18 cellular contexts compared by ENCODE assay signal in the genomic region with DNA sequence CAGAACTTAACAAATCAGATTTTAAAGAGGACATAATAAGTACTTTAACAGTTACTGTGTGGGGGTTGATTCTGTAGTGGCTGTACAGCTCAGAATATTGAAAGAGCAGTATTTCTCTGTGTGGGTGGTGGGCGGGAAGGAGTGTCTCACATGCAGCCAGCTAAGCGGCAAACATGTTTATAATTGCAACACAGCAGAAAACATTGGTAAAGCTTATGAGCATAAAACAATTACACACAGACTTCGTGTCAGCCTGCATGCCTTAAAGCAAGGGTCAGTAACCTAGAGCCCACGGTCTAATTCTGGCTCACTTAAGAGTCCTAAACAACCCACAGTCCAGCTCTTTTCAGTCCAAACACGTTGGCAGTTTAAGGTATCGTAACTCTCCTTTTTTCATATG. TPM values are rescaled to one million over a fixed set of nuclear protein-coding genes. Genes with fewer than 3 reads are reported as not detected.
A peak's percentile ranks its signal among the peaks of the same experiment; 100 is the strongest.
DNase-seq lines count a peak whose midpoint lies in the region; ATAC-seq, FAIRE-seq and TF ChIP-seq lines count a peak whose summit lies in the region.
"Had no signal": no experiment of that assay in that cellular context is flagged by ENCODE, and none has a peak within 500 bp of the region (broad histone marks: within the 10 kb centered on the region; RNA-seq: fewer than 3 reads in every experiment).

No MANE protein-coding gene starts in this region.

- BruUV-seq in HepG2 (replicated peaks; lab: Mats Ljungman, UMichigan) (no TSS peak), K562 (replicated peaks; lab: Mats Ljungman, UMichigan) (no TSS peak)

- no peak overlapping the region for H2BK15ac ChIP-seq in H9 (ENCODE audit: low read depth, low read length)

- H3K79me1 ChIP-seq in H9 (ENCODE audit: insufficient read depth, low read depth, low read length, poor library complexity, severe bottlenecking), result no peaks in the 10 kb centered on the region

- H3K79me2 ChIP-seq in HepG2 (ENCODE audit: insufficient read depth, low read length), result no peaks in the 10 kb centered on the region
- no peaks in the 10 kb centered on the region for H3K79me2 ChIP-seq in K562 (ENCODE audit: control insufficient read depth, insufficient read depth, low read length)
- H3K79me2 ChIP-seq in H9 (ENCODE audit: insufficient read depth, low read length), result no peaks in the 10 kb centered on the region

- no peak overlapping the region for H3K56ac ChIP-seq in H9 (ENCODE audit: insufficient read length, low read depth, low read length)

- H4K5ac ChIP-seq in H9 (ENCODE audit: insufficient read length, low read depth, low read length), result no peak overlapping the region

- no peaks in the 10 kb centered on the region; a peak in 1 of 4 replicates for H3K4me1 Mint-ChIP-seq in H9
- H3K4me1 Mint-ChIP-seq: activated CD8-positive, alpha-beta memory T cell treated with anti-CD3 and anti-CD28 coated beads, Interleukin-2, amount 10 ng/mL, durations not matched to agents 7 days and 5 days; B cell had no signal

- H2BK120ac ChIP-seq in H9 (ENCODE audit: low read depth, low read length, poor library complexity, severe bottlenecking), result no peak overlapping the region

- H3K14ac ChIP-seq in H9 (ENCODE audit: insufficient read depth, low read length), result no peak overlapping the region

- H3K27ac ChIP-seq in liver (ENCODE audit: low read depth in 1 of 2, low read length in 2 of 2) (peak overlapping the region; percentile 36 to 56), HepG2 (ENCODE audit: extremely low read length, insufficient read depth, low read length) (no peak overlapping the region), K562 (ENCODE audit: extremely low read depth, low read depth, low read length) (no peak overlapping the region), H9 (ENCODE audit: insufficient read length, low read depth, low read length) (no peak overlapping the region)
- H3K27ac ChIP-seq: colonic mucosa, neutrophil, SJSA1 had no signal

- CTCF ChIA-PET in HepG2 (lab: Yijun Ruan, JAX; ENCODE audit: low intra/inter-chr PET ratio, low total read pairs), result no interaction called here
- CTCF ChIA-PET in K562 (lab: Yijun Ruan, JAX; ENCODE audit: low intra/inter-chr PET ratio), result no interaction called here

- no peaks in the 10 kb centered on the region for H3K36me3 Mint-ChIP-seq in H9 (ENCODE audit: insufficient read depth in 1 of 3, low read depth in 3 of 3)
- H3K36me3 Mint-ChIP-seq: activated CD8-positive, alpha-beta memory T cell treated with anti-CD3 and anti-CD28 coated beads, Interleukin-2, amount 10 ng/mL, durations not matched to agents 7 days and 5 days; activated naive CD4-positive, alpha-beta T cell treated with anti-CD3 and anti-CD28 coated beads, Interleukin-2, amount 50 U/mL, for 72 hours had no signal

- H4K8ac ChIP-seq in H9 (replicated peaks; ENCODE audit: insufficient read length, low read depth, low read length), result no peak overlapping the region

- H3K4me3 ChIP-seq in liver (ENCODE audit: low read depth in 1 of 3, low read length in 3 of 3) (no peak overlapping the region), HepG2 (replicated peaks in 1 of 3; ENCODE audit: insufficient read depth in 1 of 3, low read depth in 2 of 3, low read length in 3 of 3) (no peak overlapping the region), K562 (no peak overlapping the region)
- H3K4me3 ChIP-seq: colonic mucosa, SJSA1 had no signal

- no peak overlapping the region for H3K27ac Mint-ChIP-seq in H9
- H3K27ac Mint-ChIP-seq: activated CD8-positive, alpha-beta memory T cell treated with anti-CD3 and anti-CD28 coated beads, Interleukin-2, amount 10 ng/mL, durations not matched to agents 7 days and 5 days; activated naive CD4-positive, alpha-beta T cell treated with anti-CD3 and anti-CD28 coated beads, Interleukin-2, amount 50 U/mL, for 72 hours; B cell had no signal

- H2BK20ac ChIP-seq in H9 (ENCODE audit: low read depth, low read length, poor library complexity, severe bottlenecking), result no peak overlapping the region

- H3K4me2 ChIP-seq in HepG2 (ENCODE audit: low read depth, low read length) (no peak overlapping the region), K562 (ENCODE audit: insufficient read depth, low read length) (no peak overlapping the region), H9 (ENCODE audit: insufficient read depth, insufficient read length, low read length) (no peak overlapping the region)

- H3K27me3 ChIP-seq in liver (ENCODE audit: control insufficient read depth in 4 of 4, insufficient read depth in 4 of 4, low read length in 3 of 4) (no peaks in the 10 kb centered on the region), HepG2 (ENCODE audit: control insufficient read depth in 1 of 2, insufficient read depth in 2 of 2, low read length in 2 of 2) (no peaks in the 10 kb centered on the region), K562 (ENCODE audit: control insufficient read depth in 2 of 2, insufficient read depth in 2 of 2, low read length in 2 of 2) (peaks cover 0 to 3% of the 10 kb centered on the region in 2 experiments; a peak in 2 of 5 replicates), H9 (ENCODE audit: insufficient read depth, low read length) (no peaks in the 10 kb centered on the region)
- H3K27me3 ChIP-seq: colonic mucosa had no signal

- intact Hi-C loops in HepG2 (cut with micrococcal nuclease; ENCODE audit: unreplicated experiment) (no loop called here), K562 (cut with micrococcal nuclease) (no loop called here)

- WGBS in liver, result 29% methylated on average over 6 of the region's 6 CpGs
- 3% methylated on average over 6 of the region's 6 CpGs for WGBS in HepG2 (ENCODE audit: low lambda C conversion rate)
- WGBS in K562 (ENCODE audit: insufficient coverage, low coverage, missing lambda C conversion rate), result 2% methylated on average over 6 of the region's 6 CpGs
- WGBS in H9 (ENCODE audit: extremely low coverage, insufficient read length, low lambda C conversion rate), result no CpG with 5 or more reads among the region's 6 CpGs

- H3T11ph ChIP-seq in H9 (ENCODE audit: low read length), result no peak overlapping the region

- no peaks in the 10 kb centered on the region for H3K9me3 Mint-ChIP-seq in H9
- H3K9me3 Mint-ChIP-seq: activated naive CD4-positive, alpha-beta T cell treated with anti-CD3 and anti-CD28 coated beads, Interleukin-2, amount 50 U/mL, for 72 hours had no signal

- in situ Hi-C loops in HepG2 (cut with HindIII; ENCODE audit: extremely low pct_ligation_motif_present, low pct_unique_long_range_greater_than_20kb) (no loop called here), K562 (cut with MboI) (no loop called here)

- H3K9ac ChIP-seq in liver (ENCODE audit: low read depth in 1 of 2, low read length in 2 of 2) (peak overlapping the region in 1 of 2 donors; percentile 51), HepG2 (ENCODE audit: insufficient read depth, low read depth, low read length) (no peak overlapping the region), K562 (ENCODE audit: insufficient read depth in 1 of 2, low read depth in 2 of 2, low read length in 2 of 2) (no peak overlapping the region), H9 (ENCODE audit: extremely low read depth, insufficient read length, low read length) (no peak overlapping the region)

- H2BK12ac ChIP-seq in H9 (ENCODE audit: insufficient read length, low read depth, low read length), result no peak overlapping the region

- no peak for TF ChIP-seq RAD21 in liver (IDR thresholded peaks at IDR 0.05)
- TF ChIP-seq RAD21 in HepG2 (CRISPR knock-in tag; IDR thresholded peaks at IDR 0.05), result no peak
- no peak for TF ChIP-seq RAD21 in K562 (CRISPR knock-in tag; conservative IDR thresholded peaks at IDR 0.05 in 1 of 2, IDR thresholded peaks at IDR 0.05 in 1 of 2)

- H2BK5ac ChIP-seq in H9 (ENCODE audit: insufficient read length, low read length), result no peak overlapping the region

- H3K4me1 ChIP-seq in liver (ENCODE audit: control insufficient read depth in 4 of 4, insufficient read depth in 4 of 4, low read length in 3 of 4), result peaks cover 0 to 24% (median 17%) of the 10 kb centered on the region in 4 donors
- H3K4me1 ChIP-seq in HepG2 (ENCODE audit: insufficient read depth, low read length), result no peaks in the 10 kb centered on the region
- no peaks in the 10 kb centered on the region for H3K4me1 ChIP-seq in K562 (replicated peaks in 1 of 2; ENCODE audit: control insufficient read depth in 2 of 2, insufficient read depth in 2 of 2, low read length in 2 of 2)
- no peaks in the 10 kb centered on the region for H3K4me1 ChIP-seq in H9 (ENCODE audit: insufficient read depth, low read length)
- H3K4me1 ChIP-seq: colonic mucosa, SJSA1 had no signal

- no peak overlapping the region for H3K18ac ChIP-seq in H9 (ENCODE audit: insufficient read length, low read depth, low read length)

- no peaks in the 10 kb centered on the region for H3K9me3 ChIP-seq in liver (ENCODE audit: control insufficient read depth in 4 of 4, low read length in 3 of 4)
- no peaks in the 10 kb centered on the region for H3K9me3 ChIP-seq in HepG2 (ENCODE audit: low read length)
- no peaks in the 10 kb centered on the region for H3K9me3 ChIP-seq in K562 (replicated peaks; ENCODE audit: control insufficient read depth, insufficient read depth, low read depth, low read length)
- no peaks in the 10 kb centered on the region for H3K9me3 ChIP-seq in H9 (ENCODE audit: control insufficient read depth, low read depth, low read length)
- H3K9me3 ChIP-seq: colonic mucosa, neutrophil, SJSA1 had no signal

- H3K4ac ChIP-seq in H9 (ENCODE audit: low read depth, low read length), result no peak overlapping the region

- FAIRE-seq in HepG2 (lab: Jason Lieb, UNC), result no peak
- FAIRE-seq in K562 (lab: Jason Lieb, UNC), result no peak

- TF ChIP-seq CTCF in liver (IDR thresholded peaks at IDR 0.05; ENCODE audit: low read depth, low read length, missing input control), result no peak
- no peak for TF ChIP-seq CTCF in HepG2 (CRISPR knock-in tag; IDR thresholded peaks at IDR 0.05)
- TF ChIP-seq CTCF in K562 (IDR thresholded peaks at IDR 0.05 in 2 of 3, conservative IDR thresholded peaks at IDR 0.05 in 1 of 3; ENCODE audit: insufficient read depth in 2 of 3, low read depth in 1 of 3, low read length in 3 of 3), result no peak
- no peak for TF ChIP-seq CTCF in H9 (conservative IDR thresholded peaks at IDR 0.05)

- no peak for DNase-seq in HepG2 (ENCODE audit: low spot score)
- no peak for DNase-seq in K562 (ENCODE audit: extremely low read depth in 1 of 4, low spot score in 3 of 4)
- DNase-seq in left kidney (ENCODE audit: low read depth, low spot score), result peak; percentile 14
- no peak for DNase-seq in H9
- DNase-seq in NCI-H146 treated with DMSO at 0.1 percent for 48 hours (lab: John Stamatoyannopoulos, UW; ENCODE audit: unreplicated experiment), result no peak
- no peak for DNase-seq in NCI-H1105 (lab: John Stamatoyannopoulos, UW)
- DNase-seq: activated CD8-positive, alpha-beta memory T cell treated with anti-CD3 and anti-CD28 coated beads, Interleukin-2, amount 10 ng/mL, durations not matched to agents 7 days and 5 days; colonic mucosa; MM.1S; NCI-H2107; stimulated activated CD4-positive, alpha-beta T cell treated with anti-CD3 and anti-CD28 coated beads, Interleukin-12 subunit alpha, Interleukin-12 subunit beta, amount 100 ng/mL, for 4 hours had no signal

- H3K23ac ChIP-seq in H9 (ENCODE audit: insufficient read length, low read depth, low read length), result no peak overlapping the region

- TF ChIP-seq POLR2A in HepG2 (IDR thresholded peaks at IDR 0.05; ENCODE audit: insufficient read depth in 1 of 2, low read depth in 2 of 2, low read length in 2 of 2) (no peak), K562 (conservative IDR thresholded peaks at IDR 0.05) (no peak)

- no peaks in the 10 kb centered on the region for H3K36me3 ChIP-seq in liver (ENCODE audit: control insufficient read depth in 4 of 4, insufficient read depth in 3 of 4, low read depth in 1 of 4, low read length in 3 of 4)
- no peaks in the 10 kb centered on the region for H3K36me3 ChIP-seq in HepG2 (replicated peaks in 1 of 2; ENCODE audit: control insufficient read depth in 1 of 2, insufficient read depth in 2 of 2, low read length in 2 of 2)
- no peaks in the 10 kb centered on the region for H3K36me3 ChIP-seq in K562 (ENCODE audit: control insufficient read depth, insufficient read depth, low read length)
- H3K36me3 ChIP-seq: colonic mucosa, neutrophil, SJSA1 had no signal

- H4K91ac ChIP-seq in H9 (ENCODE audit: insufficient read length, low read depth, low read length), result no peak overlapping the region

- H2AFZ ChIP-seq in HepG2 (ENCODE audit: low read length), result no peak overlapping the region
- peak overlapping the region; percentile 28; the same call in 1 of the 2 replicates for H2AFZ ChIP-seq in K562 (ENCODE audit: low read depth, low read length)
- H2AFZ ChIP-seq in H9 (ENCODE audit: low read length), result no peak overlapping the region

- TF ChIP-seq EP300 in HepG2 (IDR thresholded peaks at IDR 0.05; ENCODE audit: low read depth in 2 of 2, low read length in 2 of 2) (no peak), HepG2 (CRISPR knock-in tag; IDR thresholded peaks at IDR 0.05; ENCODE audit: borderline replicate concordance) (no peak), K562 (IDR thresholded peaks at IDR 0.05; ENCODE audit: low read length) (no peak)

- no peak overlapping the region for H3K4me3 Mint-ChIP-seq in H9
- H3K4me3 Mint-ChIP-seq: activated CD8-positive, alpha-beta memory T cell treated with anti-CD3 and anti-CD28 coated beads, Interleukin-2, amount 10 ng/mL, durations not matched to agents 7 days and 5 days; B cell had no signal

- POLR2A ChIA-PET in HepG2 (lab: Yijun Ruan, JAX), result interaction anchor here (1.3 kb wide), 1 partner anchor 25 kb away, joined by 3 read pairs; a partner anchor contains a TSS
- POLR2A ChIA-PET in K562 (lab: Yijun Ruan, JAX), result interaction anchor here (0.9 to 1.5 kb wide), 3 partner anchors 9 to 24 kb away, joined by 3 to 5 read pairs (median 3); a partner anchor contains a TSS

- H2AK5ac ChIP-seq in H9 (ENCODE audit: insufficient read length, low read length), result no peak overlapping the region

- H3K23me2 ChIP-seq in H9 (ENCODE audit: insufficient read length, low read depth, low read length, poor library complexity, severe bottlenecking), result no peaks in the 10 kb centered on the region

- no peaks in the 10 kb centered on the region for H3K9me1 ChIP-seq in K562 (ENCODE audit: control insufficient read depth, insufficient read depth, low read length)

- no peak for ATAC-seq in HepG2
- ATAC-seq in K562, result no peak
- ATAC-seq in GM21737 (IDR thresholded peaks at IDR 0.05; ENCODE audit: unreplicated experiment), result no peak
- ATAC-seq: activated CD8-positive, alpha-beta memory T cell treated with anti-CD3 and anti-CD28 coated beads, Interleukin-2, amount 10 ng/mL, durations not matched to agents 7 days and 5 days; activated naive CD4-positive, alpha-beta T cell treated with anti-CD3 and anti-CD28 coated beads, Interleukin-2, amount 50 U/mL, for 72 hours; esophagus mucosa had no signal

- H4K20me1 ChIP-seq in HepG2 (ENCODE audit: insufficient read depth, low read length) (no peaks in the 10 kb centered on the region), K562 (replicated peaks; ENCODE audit: control insufficient read depth, insufficient read depth, low read length) (no peaks in the 10 kb centered on the region), H9 (ENCODE audit: control insufficient read depth, insufficient read depth, insufficient read length) (no peaks in the 10 kb centered on the region)

- H3K27me3 Mint-ChIP-seq in H9 (ENCODE audit: low read depth), result no peaks in the 10 kb centered on the region

RNA-seq across cellular contexts. Expression of a gene that starts 24.7 kb away (rescaled TPM):
- total RNA-seq in liver, result 10 to 100 TPM; 19.1 to 28.9 TPM
- polyA plus RNA-seq in liver, result 10 to 100 TPM in 1 of 2 donors, 1 to 10 TPM in 1; 6.8 to 11.6 TPM
- total RNA-seq in HepG2 (2016; rRNA removed; fragmentation: Illumina TruSeq; extraction: Trizol), result 31.5 and 35.4 TPM in 2 replicates
- total RNA-seq in HepG2 (2016; cell fraction: cytosol; rRNA removed; fragmentation: Illumina TruSeq; extraction: Trizol; ENCODE audit: low read depth), result 97.8 and 110 TPM in 2 replicates
- total RNA-seq in HepG2 (2016; cell fraction: insoluble cytoplasmic fraction; rRNA removed; fragmentation: Illumina TruSeq; extraction: Trizol), result 29.7 and 30.5 TPM in 2 replicates
- total RNA-seq in HepG2 (2016; cell fraction: membrane; rRNA removed; fragmentation: Illumina TruSeq; extraction: Trizol), result 52.6 and 53.8 TPM in 2 replicates
- 22.9 and 25.8 TPM in 2 replicates for total RNA-seq in HepG2 (2016; cell fraction: nucleus; rRNA removed; fragmentation: Illumina TruSeq; extraction: Trizol)
- polyA plus RNA-seq in HepG2 (2011; rRNA removed), result 11.3 and 12.8 TPM in 2 replicates
- polyA plus RNA-seq in HepG2 (2011; cell fraction: cytosol; rRNA removed), result 5.5 and 9.1 TPM in 2 replicates
- 6.0 and 6.6 TPM in 2 replicates for polyA plus RNA-seq in HepG2 (2011; cell fraction: nucleus; rRNA removed)
- polyA plus RNA-seq in HepG2 (2012), result 17.4 and 18.3 TPM in 2 replicates
- polyA plus RNA-seq in HepG2 (2016; cell fraction: cytosol; fragmentation: Illumina TruSeq; extraction: Trizol; ENCODE audit: low read depth), result 3.0 and 3.4 TPM in 2 replicates
- polyA plus RNA-seq in HepG2 (2016; cell fraction: insoluble cytoplasmic fraction; fragmentation: Illumina TruSeq; extraction: Trizol; ENCODE audit: low read depth), result 25.8 and 27.6 TPM in 2 replicates
- 11.6 and 12.0 TPM in 2 replicates for polyA plus RNA-seq in HepG2 (2016; cell fraction: membrane; fragmentation: Illumina TruSeq; extraction: Trizol; ENCODE audit: low read depth)
- 15.2 and 15.7 TPM in 2 replicates for polyA plus RNA-seq in HepG2 (2016; cell fraction: nucleus; fragmentation: Illumina TruSeq; extraction: Trizol; ENCODE audit: insufficient read depth, low read depth)
- polyA minus RNA-seq in HepG2 (2011; rRNA and poly(A)+ RNA removed; ENCODE audit: low replicate concordance), result 12.8 and 14.1 TPM in 2 replicates
- 30.2 and 40.0 TPM in 2 replicates for polyA minus RNA-seq in HepG2 (2011; cell fraction: cytosol; rRNA and poly(A)+ RNA removed)
- 48.9 and 56.9 TPM in 2 replicates for polyA minus RNA-seq in HepG2 (2011; cell fraction: nucleus; rRNA and poly(A)+ RNA removed)
- total RNA-seq in K562 (2011; cell fraction: chromatin; rRNA removed; ENCODE audit: low replicate concordance), result 8.0 and 26.5 TPM in 2 replicates
- total RNA-seq in K562 (2011; cell fraction: nucleolus; rRNA removed), result 1.5 and 3.0 TPM in 2 replicates
- 6.6 and 7.8 TPM in 2 replicates for total RNA-seq in K562 (2011; cell fraction: nucleoplasm; rRNA removed)
- total RNA-seq in K562 (2014; rRNA removed), result 13.2 and 14.0 TPM in 2 replicates
- 21.9 and 26.4 TPM in 2 replicates for total RNA-seq in K562 (2014; rRNA removed; fragmentation: Illumina TruSeq; extraction: Trizol)
- total RNA-seq in K562 (2015; rRNA removed; fragmentation: Illumina TruSeq; extraction: Trizol), result 21.2 and 21.3 TPM in 2 replicates
- 26.2 and 27.6 TPM in 2 replicates for total RNA-seq in K562 (2021)
- 5.4 and 13.6 TPM in 2 replicates for polyA plus RNA-seq in K562 (2011; rRNA removed)
- 1.8 and 3.3 TPM in 2 replicates for polyA plus RNA-seq in K562 (2011; cell fraction: cytosol; rRNA removed)
- 2.2 and 5.3 TPM in 2 replicates for polyA plus RNA-seq in K562 (2011; cell fraction: nucleus; rRNA removed)
- polyA plus RNA-seq in K562 (2012), result 12.4 and 13.5 TPM in 2 replicates
- 22.5 and 23.5 TPM in 2 replicates for polyA plus RNA-seq in K562 (2014; fragmentation: Illumina TruSeq; extraction: Trizol)
- 10 to 100 TPM in 1 of 2 experiments, 1 to 10 TPM in 1; 8.3 to 11.4 TPM for polyA plus RNA-seq in K562 (2014; fragmentation: Nextera tagmentation; extraction: Ambion mirVana)
- 14.7 and 16.5 TPM in 2 replicates for polyA plus RNA-seq in K562 (2014; rRNA removed)
- 18.8 and 31.0 TPM in 2 replicates for polyA minus RNA-seq in K562 (2011; rRNA and poly(A)+ RNA removed)
- 5.4 and 15.3 TPM in 2 replicates for polyA minus RNA-seq in K562 (2011; cell fraction: cytosol; rRNA and poly(A)+ RNA removed)
- 7.8 and 9.4 TPM in 2 replicates for polyA minus RNA-seq in K562 (2011; cell fraction: nucleus; rRNA and poly(A)+ RNA removed)
- 45.6 and 48.3 TPM in 2 replicates for total RNA-seq in H9 (2021)

Comparison
In these comparisons a context has a peak if more than half of its experiments do, and no peak if none do; other contexts are left out.
1. H3K27ac ChIP-seq: peak in liver (2 of 2); none in HepG2 (single experiment), K562 (single experiment) and H9 (single experiment).